Comparison of ENCODE assay signal across 2 cellular contexts in the genomic region with DNA sequence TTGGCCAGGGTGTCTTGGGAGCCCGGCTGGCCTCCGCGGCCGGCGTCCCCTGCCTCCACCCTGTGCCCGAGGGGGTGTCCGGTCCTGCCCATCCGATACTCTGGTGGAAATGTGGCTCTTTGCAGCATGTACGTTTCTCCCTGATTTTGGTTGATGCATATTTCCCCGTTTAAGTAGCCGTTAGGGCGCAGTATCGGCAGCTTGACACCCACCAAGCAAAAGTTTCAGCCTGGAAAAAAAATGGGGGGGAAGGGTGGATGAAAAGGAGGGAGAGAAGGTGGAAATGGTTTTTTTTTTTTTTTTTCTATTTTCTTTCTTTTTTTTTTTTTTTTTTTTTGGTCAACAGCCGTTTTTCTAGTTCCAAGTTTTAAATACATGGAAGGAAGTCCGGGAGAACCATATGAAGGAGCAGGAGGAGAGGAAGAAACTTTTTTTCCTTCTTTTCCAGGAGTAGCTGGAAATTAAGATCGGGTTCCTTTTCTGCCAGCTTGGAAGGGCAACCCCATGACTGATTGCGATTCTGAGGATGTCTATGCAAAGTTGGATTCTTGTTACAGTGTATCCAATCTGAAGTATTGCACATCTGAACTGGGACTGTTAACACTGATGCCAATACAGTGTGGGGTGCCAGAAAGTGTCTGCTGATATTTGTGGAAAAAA.
A peak's percentile ranks its signal among the peaks of the same experiment; 100 is the strongest.
TF ChIP-seq lines count a peak whose summit lies in the region.

No MANE protein-coding gene starts in this region.

TF ChIP-seq in K562, 482 proteins besides CTCF, POLR2A, EP300 and RAD21 (continued from another document and continues in another):
- TF ChIP-seq, protein P1, sequence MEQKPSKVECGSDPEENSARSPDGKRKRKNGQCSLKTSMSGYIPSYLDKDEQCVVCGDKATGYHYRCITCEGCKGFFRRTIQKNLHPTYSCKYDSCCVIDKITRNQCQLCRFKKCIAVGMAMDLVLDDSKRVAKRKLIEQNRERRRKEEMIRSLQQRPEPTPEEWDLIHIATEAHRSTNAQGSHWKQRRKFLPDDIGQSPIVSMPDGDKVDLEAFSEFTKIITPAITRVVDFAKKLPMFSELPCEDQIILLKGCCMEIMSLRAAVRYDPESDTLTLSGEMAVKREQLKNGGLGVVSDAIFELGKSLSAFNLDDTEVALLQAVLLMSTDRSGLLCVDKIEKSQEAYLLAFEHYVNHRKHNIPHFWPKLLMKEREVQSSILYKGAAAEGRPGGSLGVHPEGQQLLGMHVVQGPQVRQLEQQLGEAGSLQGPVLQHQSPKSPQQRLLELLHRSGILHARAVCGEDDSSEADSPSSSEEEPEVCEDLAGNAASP (IDR thresholded peaks at IDR 0.05), result no peak
- TF ChIP-seq GATAD2B (IDR thresholded peaks at IDR 0.05; ENCODE audit: borderline replicate concordance), result no peak
- no peak for TF ChIP-seq ZNF551 (CRISPR knock-in tag; IDR thresholded peaks at IDR 0.05)
- TF ChIP-seq, protein P2, sequence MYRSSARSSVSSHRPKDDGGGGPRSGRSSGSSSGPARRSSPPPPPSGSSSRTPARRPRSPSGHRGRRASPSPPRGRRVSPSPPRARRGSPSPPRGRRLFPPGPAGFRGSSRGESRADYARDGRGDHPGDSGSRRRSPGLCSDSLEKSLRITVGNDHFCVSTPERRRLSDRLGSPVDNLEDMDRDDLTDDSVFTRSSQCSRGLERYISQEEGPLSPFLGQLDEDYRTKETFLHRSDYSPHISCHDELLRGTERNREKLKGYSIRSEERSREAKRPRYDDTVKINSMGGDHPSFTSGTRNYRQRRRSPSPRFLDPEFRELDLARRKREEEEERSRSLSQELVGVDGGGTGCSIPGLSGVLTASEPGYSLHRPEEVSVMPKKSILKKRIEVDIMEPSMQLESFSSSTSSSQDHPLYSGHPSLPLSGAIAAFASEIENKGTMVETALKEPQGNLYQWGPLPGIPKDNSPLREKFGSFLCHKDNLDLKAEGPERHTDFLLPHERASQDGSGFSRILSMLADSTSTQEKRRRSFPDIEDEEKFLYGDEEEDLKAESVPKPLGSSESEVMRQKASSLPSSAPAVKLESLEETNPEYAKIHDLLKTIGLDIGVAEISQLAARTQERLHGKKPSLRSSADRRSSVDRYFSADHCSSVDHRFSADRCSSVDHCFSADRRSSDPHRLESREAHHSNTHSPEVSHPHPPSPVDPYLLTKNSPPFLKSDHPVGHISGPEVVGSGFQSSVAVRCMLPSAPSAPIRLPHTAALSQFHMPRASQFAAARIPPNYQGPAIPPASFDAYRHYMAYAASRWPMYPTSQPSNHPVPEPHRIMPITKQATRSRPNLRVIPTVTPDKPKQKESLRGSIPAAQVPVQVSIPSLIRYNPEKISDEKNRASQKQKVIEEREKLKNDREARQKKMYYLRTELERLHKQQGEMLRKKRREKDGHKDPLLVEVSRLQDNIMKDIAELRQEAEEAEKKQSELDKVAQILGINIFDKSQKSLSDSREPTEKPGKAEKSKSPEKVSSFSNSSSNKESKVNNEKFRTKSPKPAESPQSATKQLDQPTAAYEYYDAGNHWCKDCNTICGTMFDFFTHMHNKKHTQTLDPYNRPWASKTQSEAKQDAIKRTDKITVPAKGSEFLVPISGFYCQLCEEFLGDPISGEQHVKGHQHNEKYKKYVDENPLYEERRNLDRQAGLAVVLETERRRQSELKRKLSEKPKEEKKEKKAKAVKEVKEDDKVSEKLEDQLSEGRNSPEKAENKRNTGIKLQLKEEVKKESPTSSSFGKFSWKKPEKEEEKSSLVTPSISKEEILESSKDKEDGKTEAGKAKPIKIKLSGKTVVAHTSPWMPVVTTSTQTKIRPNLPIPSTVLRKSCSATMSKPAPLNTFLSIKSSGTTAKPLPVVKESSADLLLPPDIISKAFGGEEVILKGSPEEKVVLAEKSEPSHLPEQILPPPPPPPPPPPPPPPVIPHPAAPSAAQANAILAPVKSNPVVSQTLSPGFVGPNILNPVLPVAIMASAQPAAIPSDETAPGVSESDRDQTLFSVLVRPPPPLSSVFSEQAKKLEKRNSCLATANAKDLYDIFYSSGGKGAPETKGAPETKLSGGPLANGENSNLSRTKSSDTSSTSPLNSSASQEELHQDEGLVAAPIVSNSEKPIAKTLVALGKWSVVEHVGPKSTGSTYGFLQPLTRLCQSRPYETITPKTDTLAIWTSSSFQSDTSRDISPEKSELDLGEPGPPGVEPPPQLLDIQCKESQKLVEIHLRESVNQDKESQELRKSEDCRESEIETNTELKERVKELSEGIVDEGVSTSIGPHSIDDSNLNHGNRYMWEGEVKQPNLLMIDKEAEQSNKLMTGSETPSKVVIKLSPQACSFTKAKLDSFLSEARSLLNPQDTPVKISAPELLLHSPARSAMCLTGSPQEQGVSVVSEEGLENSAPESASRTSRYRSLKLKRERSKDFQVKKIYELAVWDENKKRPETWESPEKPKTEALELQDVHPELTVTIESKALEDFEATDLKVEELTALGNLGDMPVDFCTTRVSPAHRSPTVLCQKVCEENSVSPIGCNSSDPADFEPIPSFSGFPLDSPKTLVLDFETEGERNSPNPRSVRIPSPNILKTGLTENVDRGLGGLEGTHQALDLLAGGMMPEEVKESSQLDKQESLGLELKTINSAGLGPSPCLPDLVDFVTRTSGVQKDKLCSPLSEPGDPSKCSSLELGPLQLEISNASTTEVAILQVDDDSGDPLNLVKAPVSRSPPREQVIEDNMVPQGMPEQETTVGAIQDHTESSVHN (IDR thresholded peaks at IDR 0.05; ENCODE audit: borderline replicate concordance in 1 of 2, low read depth in 1 of 2), result no peak
- TF ChIP-seq ZNF830 (CRISPR knock-in tag; IDR thresholded peaks at IDR 0.05), result no peak
- TF ChIP-seq, protein P3, sequence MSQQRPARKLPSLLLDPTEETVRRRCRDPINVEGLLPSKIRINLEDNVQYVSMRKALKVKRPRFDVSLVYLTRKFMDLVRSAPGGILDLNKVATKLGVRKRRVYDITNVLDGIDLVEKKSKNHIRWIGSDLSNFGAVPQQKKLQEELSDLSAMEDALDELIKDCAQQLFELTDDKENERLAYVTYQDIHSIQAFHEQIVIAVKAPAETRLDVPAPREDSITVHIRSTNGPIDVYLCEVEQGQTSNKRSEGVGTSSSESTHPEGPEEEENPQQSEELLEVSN (IDR thresholded peaks at IDR 0.05; ENCODE audit: borderline replicate concordance in 1 of 2, extremely low read depth in 1 of 2, insufficient read depth in 1 of 2, insufficient read length in 1 of 2, low read depth in 1 of 2, low read length in 1 of 2, poor library complexity in 1 of 2, severe bottlenecking in 1 of 2), result no peak
- no peak for TF ChIP-seq CEBPB (tag; IDR thresholded peaks at IDR 0.05)
- TF ChIP-seq POLR2AphosphoS2 (IDR thresholded peaks at IDR 0.05; ENCODE audit: low read length), result no peak
- 0 out of 2 replicates have a peak, but pooled peaks have one; percentile 35 for TF ChIP-seq ZNF263 (CRISPR knock-in tag; IDR thresholded peaks at IDR 0.05; ENCODE audit: borderline replicate concordance)
- TF ChIP-seq, protein P4, sequence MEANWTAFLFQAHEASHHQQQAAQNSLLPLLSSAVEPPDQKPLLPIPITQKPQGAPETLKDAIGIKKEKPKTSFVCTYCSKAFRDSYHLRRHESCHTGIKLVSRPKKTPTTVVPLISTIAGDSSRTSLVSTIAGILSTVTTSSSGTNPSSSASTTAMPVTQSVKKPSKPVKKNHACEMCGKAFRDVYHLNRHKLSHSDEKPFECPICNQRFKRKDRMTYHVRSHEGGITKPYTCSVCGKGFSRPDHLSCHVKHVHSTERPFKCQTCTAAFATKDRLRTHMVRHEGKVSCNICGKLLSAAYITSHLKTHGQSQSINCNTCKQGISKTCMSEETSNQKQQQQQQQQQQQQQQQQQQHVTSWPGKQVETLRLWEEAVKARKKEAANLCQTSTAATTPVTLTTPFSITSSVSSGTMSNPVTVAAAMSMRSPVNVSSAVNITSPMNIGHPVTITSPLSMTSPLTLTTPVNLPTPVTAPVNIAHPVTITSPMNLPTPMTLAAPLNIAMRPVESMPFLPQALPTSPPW (CRISPR knock-in tag; IDR thresholded peaks at IDR 0.05), result 0 out of 2 replicates have a peak, but pooled peaks have one; percentile 29
- TF ChIP-seq NFXL1 (CRISPR knock-in tag; IDR thresholded peaks at IDR 0.05), result no peak
- TF ChIP-seq SETDB1 (IDR thresholded peaks at IDR 0.05; ENCODE audit: low read length), result no peak

TF ChIP-seq in liver, 16 proteins besides CTCF, POLR2A, EP300 and RAD21 (continued from another document):
- TF ChIP-seq HNF4G (IDR thresholded peaks at IDR 0.05), result no peak
- TF ChIP-seq FOXA1 (IDR thresholded peaks at IDR 0.05), result no peak
- TF ChIP-seq NR2F2 (IDR thresholded peaks at IDR 0.05), result no peak
- TF ChIP-seq, protein P5, sequence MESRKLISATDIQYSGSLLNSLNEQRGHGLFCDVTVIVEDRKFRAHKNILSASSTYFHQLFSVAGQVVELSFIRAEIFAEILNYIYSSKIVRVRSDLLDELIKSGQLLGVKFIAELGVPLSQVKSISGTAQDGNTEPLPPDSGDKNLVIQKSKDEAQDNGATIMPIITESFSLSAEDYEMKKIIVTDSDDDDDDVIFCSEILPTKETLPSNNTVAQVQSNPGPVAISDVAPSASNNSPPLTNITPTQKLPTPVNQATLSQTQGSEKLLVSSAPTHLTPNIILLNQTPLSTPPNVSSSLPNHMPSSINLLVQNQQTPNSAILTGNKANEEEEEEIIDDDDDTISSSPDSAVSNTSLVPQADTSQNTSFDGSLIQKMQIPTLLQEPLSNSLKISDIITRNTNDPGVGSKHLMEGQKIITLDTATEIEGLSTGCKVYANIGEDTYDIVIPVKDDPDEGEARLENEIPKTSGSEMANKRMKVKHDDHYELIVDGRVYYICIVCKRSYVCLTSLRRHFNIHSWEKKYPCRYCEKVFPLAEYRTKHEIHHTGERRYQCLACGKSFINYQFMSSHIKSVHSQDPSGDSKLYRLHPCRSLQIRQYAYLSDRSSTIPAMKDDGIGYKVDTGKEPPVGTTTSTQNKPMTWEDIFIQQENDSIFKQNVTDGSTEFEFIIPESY (IDR thresholded peaks at IDR 0.05), result no peak
- TF ChIP-seq, protein P6, sequence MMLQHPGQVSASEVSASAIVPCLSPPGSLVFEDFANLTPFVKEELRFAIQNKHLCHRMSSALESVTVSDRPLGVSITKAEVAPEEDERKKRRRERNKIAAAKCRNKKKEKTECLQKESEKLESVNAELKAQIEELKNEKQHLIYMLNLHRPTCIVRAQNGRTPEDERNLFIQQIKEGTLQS (IDR thresholded peaks at IDR 0.05), result no peak
- TF ChIP-seq, protein P7, sequence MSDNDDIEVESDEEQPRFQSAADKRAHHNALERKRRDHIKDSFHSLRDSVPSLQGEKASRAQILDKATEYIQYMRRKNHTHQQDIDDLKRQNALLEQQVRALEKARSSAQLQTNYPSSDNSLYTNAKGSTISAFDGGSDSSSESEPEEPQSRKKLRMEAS (IDR thresholded peaks at IDR 0.05), result no peak
- no peak for TF ChIP-seq JUND (IDR thresholded peaks at IDR 0.05)
- TF ChIP-seq EGR1 (IDR thresholded peaks at IDR 0.05; ENCODE audit: low read depth in 2 of 2), result no peak
- TF ChIP-seq HNF4A (conservative IDR thresholded peaks at IDR 0.05), result no peak
- TF ChIP-seq GABPA (IDR thresholded peaks at IDR 0.05 in 1 of 2, conservative IDR thresholded peaks at IDR 0.05 in 1 of 2), result no peak
- no peak for TF ChIP-seq SP1 (IDR thresholded peaks at IDR 0.05)
- no peak for TF ChIP-seq YY1 (IDR thresholded peaks at IDR 0.05)
- TF ChIP-seq TAF1 (conservative IDR thresholded peaks at IDR 0.05), result no peak
